Comparison of ENCODE assay signal across 8 cellular contexts in the genomic region with DNA sequence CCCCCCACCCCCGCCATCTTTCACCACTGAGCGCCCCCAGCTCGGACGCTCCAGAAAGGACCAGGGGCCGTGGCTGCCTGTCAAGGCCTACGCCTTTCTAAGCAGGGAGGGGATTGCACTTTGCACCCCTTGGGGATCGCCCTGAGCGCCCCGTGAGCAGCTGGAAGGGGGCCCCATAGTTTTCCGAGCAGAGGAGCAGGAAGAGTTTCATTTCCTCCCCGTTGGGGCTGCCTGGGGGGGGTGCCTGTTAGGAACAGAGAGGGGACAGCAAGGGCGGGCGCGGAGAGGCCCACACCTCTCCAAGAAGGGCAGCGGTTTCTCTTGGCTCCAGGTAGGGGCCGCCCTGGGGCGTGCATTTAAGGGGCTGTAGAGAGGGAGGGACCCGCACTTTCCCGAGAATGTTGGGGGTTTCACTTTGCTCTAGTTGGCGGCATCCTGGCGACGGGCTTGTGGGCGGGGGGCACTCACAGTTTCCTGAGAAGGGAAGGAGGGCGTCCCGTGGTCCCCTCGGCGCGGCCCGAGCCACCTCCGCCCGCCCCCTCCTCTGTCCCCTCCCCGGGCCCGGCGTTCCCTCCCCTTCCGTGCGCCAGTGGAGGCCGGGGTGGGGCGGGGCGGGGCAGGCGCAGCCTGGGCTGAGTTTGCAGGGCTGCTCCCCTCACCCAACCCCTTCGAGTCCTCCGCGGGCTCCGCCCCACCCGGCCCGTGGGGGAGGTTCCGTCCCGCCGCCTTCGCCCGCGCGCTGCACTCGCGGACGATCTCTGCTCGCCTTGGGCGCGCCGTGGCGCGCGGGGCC.
DNase-seq lines count a peak whose midpoint lies in the region; ATAC-seq, FAIRE-seq and TF ChIP-seq lines count a peak whose summit lies in the region.

No MANE protein-coding gene starts in this region.

- H3K9ac ChIP-seq in GM23248 (peak overlapping the region; percentile 78), Loucy (ENCODE audit: low read depth, low read length, poor library complexity, severe bottlenecking) (peak overlapping the region; percentile 81)

- peak overlapping the region; percentile 94 for H3K4me3 Mint-ChIP-seq in activated T-helper 17 cell treated with anti-CD3 and anti-CD28 coated beads, Interleukin-2, amount 50 U/mL, for 72 hours

- DNase-seq in EH (ENCODE audit: low read depth) (peak; percentile 89), GM23248 (peak; percentile 87), glomerular visceral epithelial cell (ENCODE audit: extremely low spot score) (peak; percentile 91), posterior vena cava (ENCODE audit: low spot score) (peak; percentile 96), urothelium cell line (ENCODE audit: low spot score) (peak; percentile 71), NCI-H748 (lab: John Stamatoyannopoulos, UW; ENCODE audit: unreplicated experiment) (no peak)

- TF ChIP-seq CTCF in Loucy (conservative IDR thresholded peaks at IDR 0.05; ENCODE audit: low read length): no peak

- H3K4me1 ChIP-seq in GM23248 (ENCODE audit: insufficient read depth): peaks cover 8% of the 10 kb centered on the region
- H3K4me1 ChIP-seq in Loucy (ENCODE audit: insufficient read depth, low read length, poor library complexity, severe bottlenecking): peaks cover 7% of the 10 kb centered on the region

- H2AFZ ChIP-seq in GM23248 (peak overlapping the region; percentile 89), Loucy (ENCODE audit: low read length) (peak overlapping the region; percentile 77; the same call in 1 of the 2 replicates)

- 1% methylated on average over 19 to 33 of the region's 63 CpGs for WGBS in GM23248 (ENCODE audit: low coverage in 1 of 2, low lambda C conversion rate in 2 of 2, missing lambda C conversion rate in 2 of 2), 2 experiments

- H3K9me2 ChIP-seq in GM23248 (ENCODE audit: insufficient read depth): no peaks in the 10 kb centered on the region
- H3K9me2 ChIP-seq in Loucy (replicated peaks; ENCODE audit: low read depth, low read length): no peaks in the 10 kb centered on the region

- H3K4me3 ChIP-seq in GM23248 (peak overlapping the region; percentile 94), Loucy (ENCODE audit: low read length, poor library complexity, severe bottlenecking) (peak overlapping the region; percentile 88)

- in situ Hi-C loops in GM23248 (cut with MboI): loop anchor here (10.0 kb wide), 1 partner anchor 1154 kb away; a partner anchor contains a TSS

- 0 out of 2 replicates have a peak, but pooled peaks cover 3% of the 10 kb centered on the region for H3K36me3 ChIP-seq in GM23248 (ENCODE audit: low read depth)
- no peaks in the 10 kb centered on the region for H3K36me3 ChIP-seq in Loucy (ENCODE audit: insufficient read depth, low read length)

- intact Hi-C loops in posterior vena cava (cut with DNase I): no loop called here

- no peaks in the 10 kb centered on the region for H3K27me3 Mint-ChIP-seq in activated T-helper 17 cell treated with anti-CD3 and anti-CD28 coated beads, Interleukin-2, amount 50 U/mL, for 72 hours

- H3K9me3 ChIP-seq in GM23248 (ENCODE audit: low read depth): no peaks in the 10 kb centered on the region
- H3K9me3 ChIP-seq in Loucy (ENCODE audit: insufficient read depth, low read depth, low read length): no peaks in the 10 kb centered on the region

- H3K4me2 ChIP-seq in GM23248 (ENCODE audit: unreplicated experiment): peak overlapping the region; percentile 99
- H3K4me2 ChIP-seq in Loucy (ENCODE audit: low read depth, low read length, poor library complexity, severe bottlenecking): peak overlapping the region; percentile 64

- peaks cover 4% of the 10 kb centered on the region; the same call in 1 of the 2 replicates for H3F3A ChIP-seq in GM23248 (ENCODE audit: insufficient read depth)
- H3F3A ChIP-seq in Loucy (ENCODE audit: low read depth): no peaks in the 10 kb centered on the region

- peaks cover 26% of the 10 kb centered on the region for H3K4me1 Mint-ChIP-seq in activated T-helper 17 cell treated with anti-CD3 and anti-CD28 coated beads, Interleukin-2, amount 50 U/mL, for 72 hours

- peak; percentile 96 for ATAC-seq in activated T-helper 17 cell treated with anti-CD3 and anti-CD28 coated beads, Interleukin-2, amount 50 U/mL, for 72 hours (replicated peaks)

- peak overlapping the region; percentile 91 for H3K27ac Mint-ChIP-seq in activated T-helper 17 cell treated with anti-CD3 and anti-CD28 coated beads, Interleukin-2, amount 50 U/mL, for 72 hours

- H3K79me2 ChIP-seq in GM23248 (ENCODE audit: insufficient read depth) (peaks cover 4% of the 10 kb centered on the region; the same call in 1 of the 2 replicates), Loucy (ENCODE audit: insufficient read depth, low read length) (peaks cover 32% of the 10 kb centered on the region)

- H3K9me3 Mint-ChIP-seq in activated T-helper 17 cell treated with anti-CD3 and anti-CD28 coated beads, Interleukin-2, amount 50 U/mL, for 72 hours: peaks cover 5% of the 10 kb centered on the region

- H4K20me1 ChIP-seq in GM23248 (ENCODE audit: insufficient read depth) (no peaks in the 10 kb centered on the region), Loucy (ENCODE audit: insufficient read depth, low read length, poor library complexity, severe bottlenecking) (no peaks in the 10 kb centered on the region)

- no peaks in the 10 kb centered on the region for H3K27me3 ChIP-seq in GM23248 (replicated peaks; ENCODE audit: insufficient read depth)
- H3K27me3 ChIP-seq in Loucy (ENCODE audit: insufficient read depth, low read length, poor library complexity, severe bottlenecking): no peaks in the 10 kb centered on the region

- H3K27ac ChIP-seq in GM23248: no peak overlapping the region

- FAIRE-seq in urothelium cell line (lab: Jason Lieb, UNC): no peak

- H3K36me3 Mint-ChIP-seq in activated T-helper 17 cell treated with anti-CD3 and anti-CD28 coated beads, Interleukin-2, amount 50 U/mL, for 72 hours (ENCODE audit: low read depth): peaks cover 50% of the 10 kb centered on the region
